In genomic region chr16:47047804-47048203, GRCh38 we compare ENCODE assay signal across 24 cellular contexts.
"Had no signal": no experiment of that assay in that cellular context is flagged by ENCODE, and none has a peak within 500 bp of the region (broad histone marks: within the 10 kb centered on the region; RNA-seq: fewer than 3 reads in every experiment).

No MANE protein-coding gene starts in this region.

- H3K4me3 Mint-ChIP-seq: endodermal cell; natural killer cell treated with Interleukin-12 subunit alpha and Interleukin-12 subunit beta and Interleukin-15 and Interleukin-18, amount 100 ng/mL, for 72 hours; type B pancreatic cell had no signal

- H3K36me3 ChIP-seq: spleen, thyroid gland, uterus had no signal

- H3K9me3 Mint-ChIP-seq: endodermal cell; natural killer cell treated with Interleukin-12 subunit alpha and Interleukin-12 subunit beta and Interleukin-15 and Interleukin-18, amount 100 ng/mL, for 72 hours; type B pancreatic cell had no signal

- DNase-seq: effector CD4-positive, alpha-beta T cell; endodermal cell; erythroblast; foreskin keratinocyte; kidney; left cardiac atrium; left ventricle myocardium superior; mesenchymal stem cell; midbrain; psoas muscle; retina; spleen; stimulated activated CD4-positive, alpha-beta T cell treated with anti-CD3 and anti-CD28 coated beads, Interleukin-15, amount 100 ng/mL, for 24 hours; stimulated activated CD4-positive, alpha-beta T cell treated with anti-CD3 and anti-CD28 coated beads, Interleukin-1b, Interleukin-23, amount 100 ng/mL, for 48 hours; stimulated activated CD4-positive, alpha-beta T cell treated with anti-CD3 and anti-CD28 coated beads, Interleukin-4, amount 100 ng/mL, for 24 hours; stimulated activated naive CD4-positive, alpha-beta T cell; thyroid gland; uterus had no signal

- H3K9ac ChIP-seq: parathyroid adenoma had no signal

- ATAC-seq: foreskin keratinocyte; left cardiac atrium; left ventricle myocardium superior; natural killer cell treated with Interleukin-12 subunit alpha and Interleukin-12 subunit beta and Interleukin-15 and Interleukin-18, amount 100 ng/mL, for 72 hours; psoas muscle; sciatic nerve had no signal

- H3K27me3 ChIP-seq: foreskin keratinocyte, spleen, thyroid gland, uterus had no signal

- H3K4me1 ChIP-seq: foreskin keratinocyte, parathyroid adenoma, psoas muscle, thyroid gland, uterus had no signal

- H3K9me3 ChIP-seq: psoas muscle, spleen, thyroid gland, uterus had no signal

- H3K27ac Mint-ChIP-seq: endodermal cell; natural killer cell treated with Interleukin-12 subunit alpha and Interleukin-12 subunit beta and Interleukin-15 and Interleukin-18, amount 100 ng/mL, for 72 hours; type B pancreatic cell had no signal

- H3K27me3 Mint-ChIP-seq: type B pancreatic cell had no signal

- H2AFZ ChIP-seq: parathyroid adenoma had no signal

- H3K79me2 ChIP-seq: parathyroid adenoma had no signal

- H3K36me3 Mint-ChIP-seq: natural killer cell treated with Interleukin-12 subunit alpha and Interleukin-12 subunit beta and Interleukin-15 and Interleukin-18, amount 100 ng/mL, for 72 hours; type B pancreatic cell had no signal

- H3K27ac ChIP-seq: coronary artery, foreskin keratinocyte, parathyroid adenoma, psoas muscle, spleen, thyroid gland, uterus had no signal

- H3K4me3 ChIP-seq: coronary artery, lung, psoas muscle, spleen, thyroid gland, uterus had no signal
